Comparison of ENCODE assay signal across 9 cellular contexts in genomic region chr1:109923131-109923945, GRCh38. TPM values are rescaled to one million over a fixed set of nuclear protein-coding genes. Genes with fewer than 3 reads are reported as not detected.
DNase-seq lines count a peak whose midpoint lies in the region; ATAC-seq, FAIRE-seq and TF ChIP-seq lines count a peak whose summit lies in the region.
"Had no signal": no experiment of that assay in that cellular context is flagged by ENCODE, and none has a peak within 500 bp of the region (broad histone marks: within the 10 kb centered on the region; RNA-seq: fewer than 3 reads in every experiment).

No MANE protein-coding gene starts in this region.

- peaks cover 2% of the 10 kb centered on the region for H3K27me3 Mint-ChIP-seq in nephron progenitor cell (ENCODE audit: low read depth, poor library complexity)

- no peak overlapping the region for H3K4me3 Mint-ChIP-seq in nephron progenitor cell

- H3K9me3 Mint-ChIP-seq in nephron progenitor cell = no peaks in the 10 kb centered on the region

- H3K36me3 ChIP-seq in bronchial epithelial cell (ENCODE audit: control insufficient read depth, insufficient read depth, low read length) = peaks cover 4% of the 10 kb centered on the region

- FAIRE-seq in bronchial epithelial cell (lab: Jason Lieb, UNC) = no peak

- H3K27me3 ChIP-seq in bronchial epithelial cell (ENCODE audit: control insufficient read depth, insufficient read depth, low read length) = no peaks in the 10 kb centered on the region

- ATAC-seq in GM19395 (IDR thresholded peaks at IDR 0.05; ENCODE audit: unreplicated experiment) = no peak

- H3K4me1 Mint-ChIP-seq in nephron progenitor cell = peaks cover 47% of the 10 kb centered on the region

- no peak overlapping the region for H3K27ac Mint-ChIP-seq in nephron progenitor cell

- H3K36me3 Mint-ChIP-seq in nephron progenitor cell (ENCODE audit: low read depth) = peaks cover 33% of the 10 kb centered on the region

- H3K4me3 ChIP-seq in GM12865 (ENCODE audit: low read depth, low read length) = no peak overlapping the region
- H3K4me3 ChIP-seq in bronchial epithelial cell (ENCODE audit: low read depth, low read length) = no peak overlapping the region

- TF ChIP-seq CTCF in GM12865 (IDR thresholded peaks at IDR 0.05; ENCODE audit: insufficient read depth, low read depth, low read length, missing control alignments) (peak; percentile 46), bronchial epithelial cell (IDR thresholded peaks at IDR 0.05; ENCODE audit: insufficient read depth, low read length, severe bottlenecking) (peak; percentile 36), nephron progenitor cell (IDR thresholded peaks at IDR 0.05) (peak; percentile 27)

- DNase-seq in GM12865 (ENCODE audit: low read depth) (peak; percentile 15), NCI-H146 treated with DMSO at 0.1 percent for 48 hours (lab: John Stamatoyannopoulos, UW; ENCODE audit: unreplicated experiment) (peak; percentile 66), bronchial epithelial cell (ENCODE audit: low read depth) (no peak), nephron progenitor cell (no peak), kidney glomerular epithelial cell (lab: John Stamatoyannopoulos, UW) (no peak), COLO829 (ENCODE audit: low spot score) (no peak)
- DNase-seq in NK-92 treated with Interleukin-12 subunit alpha and Interleukin-12 subunit beta, amount 100 ng/mL, for 24 hours (lab: John Stamatoyannopoulos, UW) = no peak
- DNase-seq: HCEC 1CT had no signal

RNA-seq across cellular contexts. Expression of gene CSF1, which starts 12.7 kb away (rescaled TPM):
- 1.1 and 1.3 TPM in 2 replicates for total RNA-seq in bronchial epithelial cell

Comparison
In these comparisons a context has a peak if more than half of its experiments do, and no peak if none do; other contexts are left out.
1. DNase-seq: peak in GM12865 (single experiment) and NCI-H146 treated with DMSO at 0.1 percent for 48 hours (single experiment); none in bronchial epithelial cell (single experiment), nephron progenitor cell (single experiment), kidney glomerular epithelial cell (single experiment), COLO829 (single experiment) and NK-92 treated with Interleukin-12 subunit alpha and Interleukin-12 subunit beta, amount 100 ng/mL, for 24 hours (single experiment).
2. Peak in every context shown above with its lines, with median percentiles within 50 percentile points of each other: CTCF ChIP-seq.